Comparison of ENCODE assay signal across 8 cellular contexts in genomic region chr11:69950120-69950519, GRCh38.
DNase-seq lines count a peak whose midpoint lies in the region; ATAC-seq and TF ChIP-seq lines count a peak whose summit lies in the region.

No MANE protein-coding gene starts in this region.

- H3K36me3 ChIP-seq in ascending aorta = no peaks in the 10 kb centered on the region

- intact Hi-C loops in ascending aorta (cut with DNase I) = no loop called here

- TF ChIP-seq CTCF in HL-60 (IDR thresholded peaks at IDR 0.05; ENCODE audit: insufficient read depth, low read length) (peak; percentile 21), ascending aorta (IDR thresholded peaks at IDR 0.05) (peak; percentile 29 to 53 (median 42))

- ATAC-seq in HG02840 (IDR thresholded peaks at IDR 0.05; ENCODE audit: low FRiP score, unreplicated experiment) = no peak
- no peak for ATAC-seq in GM18873 (IDR thresholded peaks at IDR 0.05; ENCODE audit: low FRiP score, unreplicated experiment)
- ATAC-seq in HG03457 (IDR thresholded peaks at IDR 0.05; ENCODE audit: unreplicated experiment) = no peak

- H3K27ac ChIP-seq in HL-60 (replicated peaks) = no peak overlapping the region
- H3K27ac ChIP-seq in ascending aorta = peak overlapping the region in 1 of 2 donors; percentile 78

- no peak overlapping the region for H3K4me3 ChIP-seq in HL-60 (replicated peaks; ENCODE audit: insufficient read depth, low read length)
- H3K4me3 ChIP-seq in ascending aorta = no peak overlapping the region

- H3K9me3 ChIP-seq in ascending aorta = no peaks in the 10 kb centered on the region

- H3K27me3 ChIP-seq in HL-60 (ENCODE audit: insufficient read depth, poor library complexity, severe bottlenecking) = no peaks in the 10 kb centered on the region
- no peaks in the 10 kb centered on the region for H3K27me3 ChIP-seq in ascending aorta

- DNase-seq in Daoy (ENCODE audit: low read depth) (peak; percentile 49), HL-60 (ENCODE audit: low read depth in 1 of 2, low spot score in 1 of 2) (no peak), ascending aorta (ENCODE audit: low spot score in 2 of 2) (no peak), lung microvascular endothelial cell (ENCODE audit: low read depth in 2 of 2) (peak; percentile 29 to 36), DMS79 treated with DMSO at 0.1 percent for 48 hours (lab: John Stamatoyannopoulos, UW) (no peak)

- peaks cover 15 to 23% of the 10 kb centered on the region in 2 donors for H3K4me1 ChIP-seq in ascending aorta

Comparison
In these comparisons a context has a peak if more than half of its experiments do, and no peak if none do; other contexts are left out.
1. DNase-seq: peak in Daoy (single experiment) and lung microvascular endothelial cell (2 of 2); none in HL-60 (0 of 2), ascending aorta (0 of 2) and DMS79 treated with DMSO at 0.1 percent for 48 hours (single experiment).